In genomic region chr15:70717237-70717793, GRCh38 we compare ENCODE assay signal across 18 cellular contexts. TPM values are rescaled to one million over a fixed set of nuclear protein-coding genes. Genes with fewer than 3 reads are reported as not detected.
DNase-seq lines count a peak whose midpoint lies in the region; ATAC-seq and TF ChIP-seq lines count a peak whose summit lies in the region.
"Had no signal": no experiment of that assay in that cellular context is flagged by ENCODE, and none has a peak within 500 bp of the region (broad histone marks: within the 10 kb centered on the region; RNA-seq: fewer than 3 reads in every experiment).

No MANE protein-coding gene starts in this region.

- ATAC-seq in mucosa of descending colon: peak; percentile 70
- ATAC-seq: activated naive CD8-positive, alpha-beta T cell treated with anti-CD3 and anti-CD28 coated beads, Interleukin-2, amount 50 U/mL, for 24 hours; natural killer cell treated with Interleukin-12 subunit alpha and Interleukin-12 subunit beta and Interleukin-15 and Interleukin-18, amount 100 ng/mL, for 72 hours had no signal

- peaks cover under 1 to 3% (median 2%) of the 10 kb centered on the region in 3 donors for H3K27me3 Mint-ChIP-seq in immature natural killer cell (ENCODE audit: low read depth in 3 of 3)

- H3K4me3 Mint-ChIP-seq in immature natural killer cell: no peak overlapping the region
- H3K4me3 Mint-ChIP-seq: activated naive CD8-positive, alpha-beta T cell treated with anti-CD3 and anti-CD28 coated beads, Interleukin-2, amount 50 U/mL, for 24 hours; natural killer cell treated with Interleukin-12 subunit alpha and Interleukin-12 subunit beta and Interleukin-15 and Interleukin-18, amount 100 ng/mL, for 72 hours had no signal

- peak overlapping the region; percentile 18 to 32 (median 24) for H3K27ac ChIP-seq in thyroid gland
- H3K27ac ChIP-seq: colonic mucosa had no signal

- TF ChIP-seq CTCF in mucosa of descending colon (IDR thresholded peaks at IDR 0.05): no peak
- no peak for TF ChIP-seq CTCF in thyroid gland (IDR thresholded peaks at IDR 0.05)

- no peak overlapping the region for H3K27ac Mint-ChIP-seq in immature natural killer cell
- H3K27ac Mint-ChIP-seq: activated naive CD8-positive, alpha-beta T cell treated with anti-CD3 and anti-CD28 coated beads, Interleukin-2, amount 50 U/mL, for 24 hours; natural killer cell treated with Interleukin-12 subunit alpha and Interleukin-12 subunit beta and Interleukin-15 and Interleukin-18, amount 100 ng/mL, for 72 hours had no signal

- TF ChIP-seq POLR2A in thyroid gland (IDR thresholded peaks at IDR 0.05): no peak

- H3K4me1 ChIP-seq in mucosa of descending colon (ENCODE audit: low read depth): peaks cover 28% of the 10 kb centered on the region
- peaks cover 54 to 66% of the 10 kb centered on the region in 2 donors for H3K4me1 ChIP-seq in thyroid gland
- H3K4me1 ChIP-seq: colonic mucosa had no signal

- H3K9me3 ChIP-seq in mucosa of descending colon (no peaks in the 10 kb centered on the region), thyroid gland (no peaks in the 10 kb centered on the region)
- H3K9me3 ChIP-seq: colonic mucosa had no signal

- DNase-seq in M059J (ENCODE audit: low read depth) (peak; percentile 39), dedifferentiated amniotic fluid mesenchymal stem cell (ENCODE audit: extremely low spot score) (peak; percentile 38), mucosa of descending colon (no peak), thyroid gland (no peak), immature natural killer cell (no peak), NCI-H748 (lab: John Stamatoyannopoulos, UW; ENCODE audit: unreplicated experiment) (no peak), DMS114 treated with DMSO at 0.1 percent for 48 hours (lab: John Stamatoyannopoulos, UW; ENCODE audit: unreplicated experiment) (no peak)
- DNase-seq: activated CD4-positive, alpha-beta T cell treated with anti-CD3 and anti-CD28 coated beads, Interleukin-2, amount 50 U/mL, for 1 hour; activated naive CD8-positive, alpha-beta T cell treated with anti-CD3 and anti-CD28 coated beads, Interleukin-2, amount 50 U/mL, for 24 hours; AML-193; colonic mucosa; DND-41; KBM-7; NCI-H1694 treated with DMSO at 0.1 percent for 48 hours; OCI-M1; posterior cingulate gyrus; stimulated activated CD4-positive, alpha-beta T cell treated with anti-CD3 and anti-CD28 coated beads, Interleukin-4, amount 100 ng/mL, for 4 hours had no signal

- H3K4me3 ChIP-seq in mucosa of descending colon: no peak overlapping the region
- no peak overlapping the region for H3K4me3 ChIP-seq in thyroid gland (replicated peaks in 1 of 3)
- H3K4me3 ChIP-seq: colonic mucosa had no signal

- no peaks in the 10 kb centered on the region for H3K27me3 ChIP-seq in thyroid gland
- H3K27me3 ChIP-seq: colonic mucosa had no signal

- H3K4me1 Mint-ChIP-seq in immature natural killer cell: peaks cover 1 to 3% of the 10 kb centered on the region in 2 donors
- H3K4me1 Mint-ChIP-seq: activated naive CD8-positive, alpha-beta T cell treated with anti-CD3 and anti-CD28 coated beads, Interleukin-2, amount 50 U/mL, for 24 hours had no signal

- H3K9me3 Mint-ChIP-seq in immature natural killer cell: peaks cover 0 to 3% (median 0%) of the 10 kb centered on the region in 6 donors
- H3K9me3 Mint-ChIP-seq: activated naive CD8-positive, alpha-beta T cell treated with anti-CD3 and anti-CD28 coated beads, Interleukin-2, amount 50 U/mL, for 24 hours; natural killer cell treated with Interleukin-12 subunit alpha and Interleukin-12 subunit beta and Interleukin-15 and Interleukin-18, amount 100 ng/mL, for 72 hours had no signal

- H3K36me3 ChIP-seq in mucosa of descending colon (ENCODE audit: low read depth) (no peaks in the 10 kb centered on the region), thyroid gland (no peaks in the 10 kb centered on the region)
- H3K36me3 ChIP-seq: colonic mucosa had no signal

- H3K36me3 Mint-ChIP-seq in immature natural killer cell: no peaks in the 10 kb centered on the region
- H3K36me3 Mint-ChIP-seq: natural killer cell treated with Interleukin-12 subunit alpha and Interleukin-12 subunit beta and Interleukin-15 and Interleukin-18, amount 100 ng/mL, for 72 hours had no signal

- intact Hi-C loops in mucosa of descending colon (cut with DNase I, micrococcal nuclease): no loop called here
- intact Hi-C loops in thyroid gland (cut with DNase I): no loop called here

RNA-seq across cellular contexts. Expression of gene UACA, which starts 46.0 kb away (rescaled TPM):
- 31.4 and 43.0 TPM in 2 replicates for total RNA-seq in M059J (2014; rRNA removed; shearing (Covaris generic))
- total RNA-seq in mucosa of descending colon: 10 to 100 TPM; 42.1 to 74.7 (median 64.9) TPM
- total RNA-seq in thyroid gland: 100 to 1,000 TPM in 1 of 4 donors, 10 to 100 TPM in 3; 63.9 to 119 (median 92.4) TPM
- under 1 TPM in 1 of 3 donors, not detected in 2; 0.63 TPM for polyA plus RNA-seq in immature natural killer cell

Comparison
In these comparisons a context has a peak if more than half of its experiments do, and no peak if none do; other contexts are left out.
1. DNase-seq: peak in M059J (single experiment) and dedifferentiated amniotic fluid mesenchymal stem cell (single experiment); none in mucosa of descending colon (0 of 3), thyroid gland (0 of 2), immature natural killer cell (0 of 3), NCI-H748 (single experiment) and DMS114 treated with DMSO at 0.1 percent for 48 hours (single experiment).